In the genomic region with DNA sequence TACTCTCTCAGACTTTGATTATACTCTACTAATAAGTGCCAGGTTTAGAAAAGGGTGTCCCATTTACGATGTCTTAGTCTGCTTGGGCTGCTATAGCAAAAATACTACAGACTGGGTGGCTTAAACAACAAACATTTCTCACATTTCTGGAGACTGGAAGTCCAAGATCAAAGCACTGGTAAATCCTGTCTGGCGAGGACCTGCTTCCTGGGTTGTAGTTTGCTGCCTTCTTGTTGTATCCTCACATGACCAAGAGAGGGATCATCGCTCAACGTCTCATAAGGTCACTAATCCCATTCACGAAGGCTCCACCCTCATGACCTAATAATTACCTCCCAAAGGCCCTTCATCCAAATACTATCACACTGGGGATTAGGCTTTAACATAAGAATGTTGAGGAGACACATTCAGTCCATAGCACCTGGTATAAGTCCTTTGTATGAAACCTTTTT, we compare ENCODE assay signal across 12 cellular contexts. TPM values are rescaled to one million over a fixed set of nuclear protein-coding genes. Genes with fewer than 3 reads are reported as not detected.
DNase-seq lines count a peak whose midpoint lies in the region; ATAC-seq and TF ChIP-seq lines count a peak whose summit lies in the region.
"Had no signal": no experiment of that assay in that cellular context is flagged by ENCODE, and none has a peak within 500 bp of the region (broad histone marks: within the 10 kb centered on the region; RNA-seq: fewer than 3 reads in every experiment).

No MANE protein-coding gene starts in this region.

- no peaks in the 10 kb centered on the region for H4K20me1 ChIP-seq in Loucy (ENCODE audit: insufficient read depth, low read length, poor library complexity, severe bottlenecking)
- peaks cover 5% of the 10 kb centered on the region for H4K20me1 ChIP-seq in neural progenitor cell (ENCODE audit: low read depth)

- TF ChIP-seq CTCF in Loucy (conservative IDR thresholded peaks at IDR 0.05; ENCODE audit: low read length) (0 out of 2 replicates have a peak, but pooled peaks have one; percentile 16), neural progenitor cell (IDR thresholded peaks at IDR 0.05) (peak; percentile 28)

- H3K27me3 ChIP-seq in Loucy (ENCODE audit: insufficient read depth, low read length, poor library complexity, severe bottlenecking), result no peaks in the 10 kb centered on the region
- H3K27me3 ChIP-seq in neural progenitor cell, result no peaks in the 10 kb centered on the region
- H3K27me3 ChIP-seq: testis had no signal

- peaks cover 4% of the 10 kb centered on the region for H3K27me3 Mint-ChIP-seq in neural progenitor cell (ENCODE audit: insufficient read depth, low read depth)
- H3K27me3 Mint-ChIP-seq: dendritic cell treated with granulocyte-macrophage colony-stimulating factor and Interleukin-4, amounts not matched to agents 40 ng/mL and 50 ng/mL, for 4 days; natural killer cell treated with Interleukin-12 subunit alpha and Interleukin-12 subunit beta and Interleukin-15 and Interleukin-18, amount 100 ng/mL, for 72 hours had no signal

- DNase-seq in ELR (ENCODE audit: low read depth) (peak; percentile 44), dermis blood vessel endothelial cell (peak; percentile 17), neural progenitor cell (ENCODE audit: low spot score) (peak; percentile 45)
- DNase-seq in stimulated activated naive CD4-positive, alpha-beta T cell (lab: John Stamatoyannopoulos, UW), result no peak
- DNase-seq in stimulated activated CD4-positive, alpha-beta T cell treated with anti-CD3 and anti-CD28 coated beads, Interleukin-1b, Interleukin-23, amount 100 ng/mL, for 48 hours, result no peak
- DNase-seq: CD8-positive, alpha-beta T cell; kidney glomerular epithelial cell; testis had no signal

- H3K4me2 ChIP-seq in Loucy (ENCODE audit: low read depth, low read length, poor library complexity, severe bottlenecking) (no peak overlapping the region), neural progenitor cell (no peak overlapping the region)

- peaks cover 8% of the 10 kb centered on the region for H3K4me1 Mint-ChIP-seq in neural progenitor cell

- no peaks in the 10 kb centered on the region for H3K9me2 ChIP-seq in Loucy (replicated peaks; ENCODE audit: low read depth, low read length)

- H3K36me3 ChIP-seq in Loucy (ENCODE audit: insufficient read depth, low read length) (peaks cover 51% of the 10 kb centered on the region), neural progenitor cell (peaks cover 18% of the 10 kb centered on the region)

- peak overlapping the region; percentile 17 for H3K27ac Mint-ChIP-seq in neural progenitor cell
- H3K27ac Mint-ChIP-seq: CD8-positive, alpha-beta T cell; dendritic cell treated with granulocyte-macrophage colony-stimulating factor and Interleukin-4, amounts not matched to agents 40 ng/mL and 50 ng/mL, for 4 days; natural killer cell treated with Interleukin-12 subunit alpha and Interleukin-12 subunit beta and Interleukin-15 and Interleukin-18, amount 100 ng/mL, for 72 hours had no signal

- H3K4me3 Mint-ChIP-seq in neural progenitor cell, result no peak overlapping the region
- H3K4me3 Mint-ChIP-seq: CD8-positive, alpha-beta T cell; dendritic cell treated with granulocyte-macrophage colony-stimulating factor and Interleukin-4, amounts not matched to agents 40 ng/mL and 50 ng/mL, for 4 days; natural killer cell treated with Interleukin-12 subunit alpha and Interleukin-12 subunit beta and Interleukin-15 and Interleukin-18, amount 100 ng/mL, for 72 hours had no signal

- no peak overlapping the region for H3K27ac ChIP-seq in neural progenitor cell
- H3K27ac ChIP-seq: testis had no signal

- H3K9ac ChIP-seq in Loucy (ENCODE audit: low read depth, low read length, poor library complexity, severe bottlenecking), result no peak overlapping the region
- H3K9ac ChIP-seq in neural progenitor cell, result no peak overlapping the region

- H3F3A ChIP-seq in Loucy (ENCODE audit: low read depth) (no peaks in the 10 kb centered on the region), neural progenitor cell (ENCODE audit: low read depth) (peaks cover 16% of the 10 kb centered on the region)

- H2AFZ ChIP-seq in Loucy (ENCODE audit: low read length) (no peak overlapping the region), neural progenitor cell (replicated peaks) (no peak overlapping the region)

- H3K9me3 ChIP-seq in Loucy (ENCODE audit: insufficient read depth, low read depth, low read length) (no peaks in the 10 kb centered on the region), neural progenitor cell (ENCODE audit: low read depth) (no peaks in the 10 kb centered on the region)
- H3K9me3 ChIP-seq: testis had no signal

- H3K79me2 ChIP-seq in Loucy (ENCODE audit: insufficient read depth, low read length) (no peaks in the 10 kb centered on the region), neural progenitor cell (ENCODE audit: low read depth) (peaks cover 5% of the 10 kb centered on the region)

- H3K9me3 Mint-ChIP-seq in neural progenitor cell, result peaks cover 4% of the 10 kb centered on the region
- H3K9me3 Mint-ChIP-seq: CD8-positive, alpha-beta T cell; natural killer cell treated with Interleukin-12 subunit alpha and Interleukin-12 subunit beta and Interleukin-15 and Interleukin-18, amount 100 ng/mL, for 72 hours had no signal

- peaks cover 46% of the 10 kb centered on the region for H3K36me3 Mint-ChIP-seq in neural progenitor cell

- H3K4me3 ChIP-seq in Loucy (ENCODE audit: low read length, poor library complexity, severe bottlenecking) (no peak overlapping the region), neural progenitor cell (no peak overlapping the region)
- H3K4me3 ChIP-seq: testis had no signal

- H3K4me1 ChIP-seq in Loucy (ENCODE audit: insufficient read depth, low read length, poor library complexity, severe bottlenecking), result no peaks in the 10 kb centered on the region
- H3K4me1 ChIP-seq in neural progenitor cell, result no peaks in the 10 kb centered on the region
- H3K4me1 ChIP-seq: testis had no signal

- no peak for ATAC-seq in HG03432 (IDR thresholded peaks at IDR 0.05; ENCODE audit: unreplicated experiment)
- ATAC-seq: CD8-positive, alpha-beta T cell; natural killer cell treated with Interleukin-12 subunit alpha and Interleukin-12 subunit beta and Interleukin-15 and Interleukin-18, amount 100 ng/mL, for 72 hours had no signal

RNA-seq across cellular contexts. Expression of gene PRDX6, which starts 12.0 kb away (rescaled TPM):
- total RNA-seq in dermis blood vessel endothelial cell (224 and 251 TPM in 2 replicates), neural progenitor cell (ENCODE audit: low replicate concordance) (322 and 441 TPM in 2 replicates)

Comparison
In these comparisons a context has a peak if more than half of its experiments do, and no peak if none do; other contexts are left out.
1. DNase-seq: peak in ELR (single experiment), dermis blood vessel endothelial cell (single experiment) and neural progenitor cell (single experiment); none in stimulated activated naive CD4-positive, alpha-beta T cell (0 of 6) and stimulated activated CD4-positive, alpha-beta T cell treated with anti-CD3 and anti-CD28 coated beads, Interleukin-1b, Interleukin-23, amount 100 ng/mL, for 48 hours (single experiment).